11 cellular contexts compared by ENCODE assay signal in genomic region chr7:105020926-105021325, GRCh38. TPM values are rescaled to one million over a fixed set of nuclear protein-coding genes. Genes with fewer than 3 reads are reported as not detected.
A peak's percentile ranks its signal among the peaks of the same experiment; 100 is the strongest.
DNase-seq lines count a peak whose midpoint lies in the region; ATAC-seq and TF ChIP-seq lines count a peak whose summit lies in the region.
"Had no signal": no experiment of that assay in that cellular context is flagged by ENCODE, and none has a peak within 500 bp of the region (broad histone marks: within the 10 kb centered on the region; RNA-seq: fewer than 3 reads in every experiment).

No MANE protein-coding gene starts in this region.

- peaks cover 57 to 84% (median 73%) of the 10 kb centered on the region in 4 donors for H3K4me1 Mint-ChIP-seq in CD4-positive, CD25-positive, alpha-beta regulatory T cell
- H3K4me1 Mint-ChIP-seq in activated T-helper 1 cell treated with anti-CD3 and anti-CD28 coated beads, Interleukin-12 subunit alpha, Interleukin-12 subunit beta, Interleukin-2, Interleukin-4 antibody, amounts not matched to agents 30 ng/mL and 10 ng/mL and 1 ng/mL, durations not matched to agents 14 hours and 24 hours and 36 hours (ENCODE audit: low read depth): peaks cover 72% of the 10 kb centered on the region
- H3K4me1 Mint-ChIP-seq in natural killer cell: peaks cover 76 to 79% of the 10 kb centered on the region in 2 donors

- TF ChIP-seq CTCF in natural killer cell (IDR thresholded peaks at IDR 0.05): no peak

- H3K27ac Mint-ChIP-seq in CD4-positive, CD25-positive, alpha-beta regulatory T cell: peak overlapping the region in 2 of 3 donors; percentile 46 to 64
- H3K27ac Mint-ChIP-seq in activated T-helper 1 cell treated with anti-CD3 and anti-CD28 coated beads, Interleukin-12 subunit alpha, Interleukin-12 subunit beta, Interleukin-2, Interleukin-4 antibody, amounts not matched to agents 30 ng/mL and 10 ng/mL and 1 ng/mL, durations not matched to agents 14 hours and 24 hours and 36 hours: no peak overlapping the region
- peak overlapping the region; percentile 65 to 84 for H3K27ac Mint-ChIP-seq in natural killer cell

- peak overlapping the region; percentile 77 for H3K4me3 ChIP-seq in CD4-positive, CD25-positive, alpha-beta regulatory T cell (ENCODE audit: low read depth, low read length)

- intact Hi-C loops in activated T-helper 1 cell treated with anti-CD3 and anti-CD28 coated beads, Interleukin-12 subunit alpha, Interleukin-12 subunit beta, Interleukin-2, Interleukin-4 antibody, amounts not matched to agents 30 ng/mL and 10 ng/mL and 1 ng/mL, durations not matched to agents 14 hours and 24 hours and 36 hours (cut with micrococcal nuclease): no loop called here
- intact Hi-C loops in natural killer cell (cut with micrococcal nuclease): loop anchor here (5.0 kb wide), 1 partner anchor 36 kb away; no protein-coding TSS in a partner anchor

- H3K36me3 Mint-ChIP-seq in CD4-positive, CD25-positive, alpha-beta regulatory T cell: peaks cover 6% of the 10 kb centered on the region
- H3K36me3 Mint-ChIP-seq in activated T-helper 1 cell treated with anti-CD3 and anti-CD28 coated beads, Interleukin-12 subunit alpha, Interleukin-12 subunit beta, Interleukin-2, Interleukin-4 antibody, amounts not matched to agents 30 ng/mL and 10 ng/mL and 1 ng/mL, durations not matched to agents 14 hours and 24 hours and 36 hours (ENCODE audit: low read depth): peaks cover 25% of the 10 kb centered on the region
- no peaks in the 10 kb centered on the region for H3K36me3 Mint-ChIP-seq in natural killer cell

- H3K4me3 Mint-ChIP-seq in CD4-positive, CD25-positive, alpha-beta regulatory T cell: peak overlapping the region; percentile 63 to 90 (median 80)
- peak overlapping the region; percentile 19 for H3K4me3 Mint-ChIP-seq in activated T-helper 1 cell treated with anti-CD3 and anti-CD28 coated beads, Interleukin-12 subunit alpha, Interleukin-12 subunit beta, Interleukin-2, Interleukin-4 antibody, amounts not matched to agents 30 ng/mL and 10 ng/mL and 1 ng/mL, durations not matched to agents 14 hours and 24 hours and 36 hours
- peak overlapping the region; percentile 63 for H3K4me3 Mint-ChIP-seq in natural killer cell

- H3K27me3 Mint-ChIP-seq in CD4-positive, CD25-positive, alpha-beta regulatory T cell: no peaks in the 10 kb centered on the region
- no peaks in the 10 kb centered on the region for H3K27me3 Mint-ChIP-seq in activated T-helper 1 cell treated with anti-CD3 and anti-CD28 coated beads, Interleukin-12 subunit alpha, Interleukin-12 subunit beta, Interleukin-2, Interleukin-4 antibody, amounts not matched to agents 30 ng/mL and 10 ng/mL and 1 ng/mL, durations not matched to agents 14 hours and 24 hours and 36 hours (ENCODE audit: insufficient read depth)
- no peaks in the 10 kb centered on the region for H3K27me3 Mint-ChIP-seq in natural killer cell (ENCODE audit: low read depth in 2 of 2)

- peaks cover 7% of the 10 kb centered on the region for H3K36me3 ChIP-seq in CD4-positive, CD25-positive, alpha-beta regulatory T cell (ENCODE audit: control insufficient read depth, insufficient read depth, low read length)

- no peak for DNase-seq in CD4-positive, CD25-positive, alpha-beta regulatory T cell
- no peak for DNase-seq in activated T-helper 1 cell treated with anti-CD3 and anti-CD28 coated beads, Interleukin-12 subunit alpha, Interleukin-12 subunit beta, Interleukin-2, Interleukin-4 antibody, amounts not matched to agents 30 ng/mL and 10 ng/mL and 1 ng/mL, durations not matched to agents 14 hours and 24 hours and 36 hours (ENCODE audit: low spot score)
- DNase-seq in natural killer cell (no peak), NCI-H2171 treated with DMSO at 0.1 percent for 48 hours (lab: John Stamatoyannopoulos, UW) (no peak), NCI-H1930 (lab: John Stamatoyannopoulos, UW) (no peak)
- DNase-seq in stimulated activated CD4-positive, alpha-beta T cell treated with anti-CD3 and anti-CD28 coated beads, Interleukin-2, amount 100 ng/mL, for 48 hours: no peak
- DNase-seq: anterior cingulate cortex, DMS153, NCI-H1417 treated with DMSO at 0.1 percent for 48 hours had no signal

- peak overlapping the region; percentile 49 for H3K27ac ChIP-seq in CD4-positive, CD25-positive, alpha-beta regulatory T cell (ENCODE audit: insufficient read depth, low read length, poor library complexity, severe bottlenecking)

- H3K4me1 ChIP-seq in CD4-positive, CD25-positive, alpha-beta regulatory T cell (ENCODE audit: control insufficient read depth, insufficient read depth, low read length, poor library complexity, severe bottlenecking): peaks cover 93% of the 10 kb centered on the region

- no peaks in the 10 kb centered on the region for H3K9me3 ChIP-seq in CD4-positive, CD25-positive, alpha-beta regulatory T cell (ENCODE audit: control insufficient read depth in 2 of 2, low read length in 2 of 2)

- no peak for ATAC-seq in CD4-positive, CD25-positive, alpha-beta regulatory T cell (ENCODE audit: low read depth in 2 of 2)
- ATAC-seq in GM21786 (IDR thresholded peaks at IDR 0.05; ENCODE audit: unreplicated experiment) (peak; percentile 39), natural killer cell (no peak), HG03432 (IDR thresholded peaks at IDR 0.05; ENCODE audit: unreplicated experiment) (no peak)

- H3K27me3 ChIP-seq in CD4-positive, CD25-positive, alpha-beta regulatory T cell (ENCODE audit: control insufficient read depth, insufficient read depth, low read length): no peaks in the 10 kb centered on the region

- H3K9me3 Mint-ChIP-seq in CD4-positive, CD25-positive, alpha-beta regulatory T cell: no peaks in the 10 kb centered on the region
- no peaks in the 10 kb centered on the region for H3K9me3 Mint-ChIP-seq in activated T-helper 1 cell treated with anti-CD3 and anti-CD28 coated beads, Interleukin-12 subunit alpha, Interleukin-12 subunit beta, Interleukin-2, Interleukin-4 antibody, amounts not matched to agents 30 ng/mL and 10 ng/mL and 1 ng/mL, durations not matched to agents 14 hours and 24 hours and 36 hours
- H3K9me3 Mint-ChIP-seq in natural killer cell: no peaks in the 10 kb centered on the region

RNA-seq across cellular contexts. Expression of gene KMT2E, which starts 6.9 kb away (rescaled TPM):
- total RNA-seq in CD4-positive, CD25-positive, alpha-beta regulatory T cell: 360 TPM
- 100 to 1,000 TPM; 146 to 197 (median 177) TPM for polyA plus RNA-seq in CD4-positive, CD25-positive, alpha-beta regulatory T cell
- 114 and 130 TPM in 2 replicates for total RNA-seq in activated T-helper 1 cell treated with anti-CD3 and anti-CD28 coated beads, Interleukin-12 subunit alpha, Interleukin-12 subunit beta, Interleukin-2, Interleukin-4 antibody, amounts not matched to agents 30 ng/mL and 10 ng/mL and 1 ng/mL, durations not matched to agents 14 hours and 24 hours and 36 hours
- total RNA-seq in natural killer cell: 100 to 1,000 TPM; 272 to 353 (median 345) TPM

Comparison
In these comparisons a context has a peak if more than half of its experiments do, and no peak if none do; other contexts are left out.
1. H3K4me3 Mint-ChIP-seq: peak in every context shown above with its lines; median percentile 80 in CD4-positive, CD25-positive, alpha-beta regulatory T cell; 63 in natural killer cell; 19 in activated T-helper 1 cell treated with anti-CD3 and anti-CD28 coated beads, Interleukin-12 subunit alpha, Interleukin-12 subunit beta, Interleukin-2, Interleukin-4 antibody, amounts not matched to agents 30 ng/mL and 10 ng/mL and 1 ng/mL, durations not matched to agents 14 hours and 24 hours and 36 hours.